In genomic region chr22:50016308-50016987, GRCh38 we compare ENCODE assay signal across 13 cellular contexts.
DNase-seq lines count a peak whose midpoint lies in the region; TF ChIP-seq lines count a peak whose summit lies in the region.
"Had no signal": no experiment of that assay in that cellular context is flagged by ENCODE, and none has a peak within 500 bp of the region (broad histone marks: within the 10 kb centered on the region; RNA-seq: fewer than 3 reads in every experiment).

No MANE protein-coding gene starts in this region.

- peak; percentile 61 for DNase-seq in activated effector memory CD4-positive, alpha-beta T cell treated with anti-CD3 and anti-CD28 coated beads, Interleukin-2, amount 50 U/mL, for 16 hours
- DNase-seq in activated effector memory CD4-positive, alpha-beta T cell treated with Interleukin-2 at 50 U/mL for 16 hours, result no peak
- DNase-seq in iPS-NIHi11 (ENCODE audit: low spot score), result peak; percentile 7
- no peak for DNase-seq in NCI-H1694 treated with DMSO at 0.1 percent for 48 hours (lab: John Stamatoyannopoulos, UW)
- no peak for DNase-seq in retina
- DNase-seq in GM10266 (ENCODE audit: extremely low spot score), result no peak
- DNase-seq: DMS153, NCI-H1417 treated with DMSO at 0.1 percent for 48 hours, NCI-H345, thyroid gland had no signal

- H3K36me3 ChIP-seq in OCI-LY3 (replicated peaks; ENCODE audit: low read depth, low read length), result no peaks in the 10 kb centered on the region
- H3K36me3 ChIP-seq: breast epithelium, thyroid gland had no signal

- peak overlapping the region; percentile 74 for H3K4me3 Mint-ChIP-seq in stimulated activated naive CD8-positive, alpha-beta T cell treated with anti-CD3 and anti-CD28 coated beads, Interleukin-15, Interleukin-2, amounts not matched to agents 100 ng/mL and 50 ng/mL, for 24 hours

- H3K79me2 ChIP-seq in OCI-LY3 (ENCODE audit: low read length), result no peaks in the 10 kb centered on the region

- TF ChIP-seq CTCF in OCI-LY3 (IDR thresholded peaks at IDR 0.05; ENCODE audit: low read depth, low read length) (no peak), GM10266 (IDR thresholded peaks at IDR 0.05; ENCODE audit: control insufficient read depth, insufficient read depth, low read depth, missing control alignments) (no peak)

- H3K9me3 ChIP-seq in OCI-LY3 (ENCODE audit: insufficient read depth, low read length), result no peaks in the 10 kb centered on the region
- H3K9me3 ChIP-seq: breast epithelium, thyroid gland had no signal

- H3K4me1 Mint-ChIP-seq in stimulated activated naive CD8-positive, alpha-beta T cell treated with anti-CD3 and anti-CD28 coated beads, Interleukin-15, Interleukin-2, amounts not matched to agents 100 ng/mL and 50 ng/mL, for 24 hours (ENCODE audit: low read depth), result peaks cover 12% of the 10 kb centered on the region

- H3K4me3 ChIP-seq in OCI-LY3 (ENCODE audit: low read length), result peak overlapping the region; percentile 70
- H3K4me3 ChIP-seq: breast epithelium, thyroid gland had no signal

- H3K27ac ChIP-seq in OCI-LY3 (ENCODE audit: low read length), result peak overlapping the region; percentile 65
- H3K27ac ChIP-seq: breast epithelium, thyroid gland had no signal

- H3K27me3 ChIP-seq in OCI-LY3 (ENCODE audit: low read depth, low read length), result no peaks in the 10 kb centered on the region

- peak overlapping the region; percentile 55; the same call in 1 of the 2 replicates for H3K9ac ChIP-seq in OCI-LY3 (ENCODE audit: low read length)

- no peaks in the 10 kb centered on the region for H3K9me3 Mint-ChIP-seq in stimulated activated naive CD8-positive, alpha-beta T cell treated with anti-CD3 and anti-CD28 coated beads, Interleukin-15, Interleukin-2, amounts not matched to agents 100 ng/mL and 50 ng/mL, for 24 hours

- H3K4me2 ChIP-seq in OCI-LY3 (ENCODE audit: low read length), result peak overlapping the region; percentile 91

- peaks cover 4% of the 10 kb centered on the region for H3K36me3 Mint-ChIP-seq in stimulated activated naive CD8-positive, alpha-beta T cell treated with anti-CD3 and anti-CD28 coated beads, Interleukin-15, Interleukin-2, amounts not matched to agents 100 ng/mL and 50 ng/mL, for 24 hours (ENCODE audit: low read depth)

- H4K20me1 ChIP-seq in OCI-LY3 (ENCODE audit: insufficient read depth, low read length), result no peaks in the 10 kb centered on the region

- no peak overlapping the region for H2AFZ ChIP-seq in OCI-LY3 (ENCODE audit: low read depth, low read length)

- no peaks in the 10 kb centered on the region for H3K27me3 Mint-ChIP-seq in stimulated activated naive CD8-positive, alpha-beta T cell treated with anti-CD3 and anti-CD28 coated beads, Interleukin-15, Interleukin-2, amounts not matched to agents 100 ng/mL and 50 ng/mL, for 24 hours

- peaks cover 44% of the 10 kb centered on the region for H3K4me1 ChIP-seq in OCI-LY3 (ENCODE audit: low read length)
- H3K4me1 ChIP-seq: breast epithelium had no signal

- peak overlapping the region; percentile 63 for H3K27ac Mint-ChIP-seq in stimulated activated naive CD8-positive, alpha-beta T cell treated with anti-CD3 and anti-CD28 coated beads, Interleukin-15, Interleukin-2, amounts not matched to agents 100 ng/mL and 50 ng/mL, for 24 hours

Comparison
In these comparisons a context has a peak if more than half of its experiments do, and no peak if none do; other contexts are left out.
1. DNase-seq: peak in activated effector memory CD4-positive, alpha-beta T cell treated with anti-CD3 and anti-CD28 coated beads, Interleukin-2, amount 50 U/mL, for 16 hours (single experiment) and iPS-NIHi11 (single experiment); none in activated effector memory CD4-positive, alpha-beta T cell treated with Interleukin-2 at 50 U/mL for 16 hours (single experiment), NCI-H1694 treated with DMSO at 0.1 percent for 48 hours (single experiment), retina (single experiment) and GM10266 (single experiment).